1 cellular context compared by ENCODE assay signal in the genomic region with DNA sequence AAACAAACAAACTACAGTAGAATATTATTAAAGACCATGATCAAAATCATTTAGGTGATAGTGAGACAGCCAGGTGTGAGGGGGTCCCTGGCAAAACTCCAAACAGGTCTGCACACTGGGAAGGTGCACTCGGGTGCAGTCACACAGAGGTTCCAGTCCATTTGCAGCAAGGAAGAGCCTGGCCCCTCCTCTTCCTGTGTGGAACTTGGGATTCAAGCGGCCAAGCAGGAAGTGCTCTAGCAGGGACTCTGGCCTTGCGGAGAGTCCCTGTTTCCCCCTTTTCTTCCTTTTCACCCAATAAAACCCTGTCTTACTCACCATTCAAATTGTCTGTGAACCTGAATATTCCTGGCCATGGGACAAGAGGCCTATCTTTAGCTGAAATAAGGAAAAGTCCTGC.
TF ChIP-seq lines count a peak whose summit lies in the region.

No MANE protein-coding gene starts in this region.

TF ChIP-seq in HCT116, 20 proteins besides CTCF, POLR2A, EP300 and RAD21 (continued from another document):
- TF ChIP-seq, protein P1, sequence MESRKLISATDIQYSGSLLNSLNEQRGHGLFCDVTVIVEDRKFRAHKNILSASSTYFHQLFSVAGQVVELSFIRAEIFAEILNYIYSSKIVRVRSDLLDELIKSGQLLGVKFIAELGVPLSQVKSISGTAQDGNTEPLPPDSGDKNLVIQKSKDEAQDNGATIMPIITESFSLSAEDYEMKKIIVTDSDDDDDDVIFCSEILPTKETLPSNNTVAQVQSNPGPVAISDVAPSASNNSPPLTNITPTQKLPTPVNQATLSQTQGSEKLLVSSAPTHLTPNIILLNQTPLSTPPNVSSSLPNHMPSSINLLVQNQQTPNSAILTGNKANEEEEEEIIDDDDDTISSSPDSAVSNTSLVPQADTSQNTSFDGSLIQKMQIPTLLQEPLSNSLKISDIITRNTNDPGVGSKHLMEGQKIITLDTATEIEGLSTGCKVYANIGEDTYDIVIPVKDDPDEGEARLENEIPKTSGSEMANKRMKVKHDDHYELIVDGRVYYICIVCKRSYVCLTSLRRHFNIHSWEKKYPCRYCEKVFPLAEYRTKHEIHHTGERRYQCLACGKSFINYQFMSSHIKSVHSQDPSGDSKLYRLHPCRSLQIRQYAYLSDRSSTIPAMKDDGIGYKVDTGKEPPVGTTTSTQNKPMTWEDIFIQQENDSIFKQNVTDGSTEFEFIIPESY (IDR thresholded peaks at IDR 0.05; ENCODE audit: extremely low read depth, insufficient replicate concordance, low read length): no peak
- no peak for TF ChIP-seq SIN3A (IDR thresholded peaks at IDR 0.05; ENCODE audit: low read depth)
- TF ChIP-seq, protein P2, sequence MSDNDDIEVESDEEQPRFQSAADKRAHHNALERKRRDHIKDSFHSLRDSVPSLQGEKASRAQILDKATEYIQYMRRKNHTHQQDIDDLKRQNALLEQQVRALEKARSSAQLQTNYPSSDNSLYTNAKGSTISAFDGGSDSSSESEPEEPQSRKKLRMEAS (IDR thresholded peaks at IDR 0.05): no peak
- TF ChIP-seq, protein P3, sequence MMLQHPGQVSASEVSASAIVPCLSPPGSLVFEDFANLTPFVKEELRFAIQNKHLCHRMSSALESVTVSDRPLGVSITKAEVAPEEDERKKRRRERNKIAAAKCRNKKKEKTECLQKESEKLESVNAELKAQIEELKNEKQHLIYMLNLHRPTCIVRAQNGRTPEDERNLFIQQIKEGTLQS (IDR thresholded peaks at IDR 0.05): no peak
- no peak for TF ChIP-seq CEBPB (IDR thresholded peaks at IDR 0.05; ENCODE audit: low read depth)
- no peak for TF ChIP-seq TCF7L2 (IDR thresholded peaks at IDR 0.05; ENCODE audit: borderline replicate concordance, extremely low read depth, insufficient read depth, insufficient read length)
- no peak for TF ChIP-seq EZH2phosphoT487 (IDR thresholded peaks at IDR 0.05; ENCODE audit: borderline replicate concordance)
- no peak for TF ChIP-seq FOSL1 (IDR thresholded peaks at IDR 0.05; ENCODE audit: low read depth)
- no peak for TF ChIP-seq SP1 (IDR thresholded peaks at IDR 0.05; ENCODE audit: low read depth)
- no peak for TF ChIP-seq SRF (IDR thresholded peaks at IDR 0.05; ENCODE audit: low read depth)
- no peak for TF ChIP-seq ZFX (IDR thresholded peaks at IDR 0.05)
- no peak for TF ChIP-seq YY1 (IDR thresholded peaks at IDR 0.05; ENCODE audit: extremely low read depth, insufficient replicate concordance, low read depth, low read length)
- TF ChIP-seq ZNF274 (IDR thresholded peaks at IDR 0.05; ENCODE audit: low read depth, low read length): no peak
- no peak for TF ChIP-seq EGR1 (IDR thresholded peaks at IDR 0.05; ENCODE audit: low read depth)
- no peak for TF ChIP-seq POLR2AphosphoS5 (IDR thresholded peaks at IDR 0.05; ENCODE audit: low read depth, low read length)
